21 cellular contexts compared by ENCODE assay signal in the genomic region with DNA sequence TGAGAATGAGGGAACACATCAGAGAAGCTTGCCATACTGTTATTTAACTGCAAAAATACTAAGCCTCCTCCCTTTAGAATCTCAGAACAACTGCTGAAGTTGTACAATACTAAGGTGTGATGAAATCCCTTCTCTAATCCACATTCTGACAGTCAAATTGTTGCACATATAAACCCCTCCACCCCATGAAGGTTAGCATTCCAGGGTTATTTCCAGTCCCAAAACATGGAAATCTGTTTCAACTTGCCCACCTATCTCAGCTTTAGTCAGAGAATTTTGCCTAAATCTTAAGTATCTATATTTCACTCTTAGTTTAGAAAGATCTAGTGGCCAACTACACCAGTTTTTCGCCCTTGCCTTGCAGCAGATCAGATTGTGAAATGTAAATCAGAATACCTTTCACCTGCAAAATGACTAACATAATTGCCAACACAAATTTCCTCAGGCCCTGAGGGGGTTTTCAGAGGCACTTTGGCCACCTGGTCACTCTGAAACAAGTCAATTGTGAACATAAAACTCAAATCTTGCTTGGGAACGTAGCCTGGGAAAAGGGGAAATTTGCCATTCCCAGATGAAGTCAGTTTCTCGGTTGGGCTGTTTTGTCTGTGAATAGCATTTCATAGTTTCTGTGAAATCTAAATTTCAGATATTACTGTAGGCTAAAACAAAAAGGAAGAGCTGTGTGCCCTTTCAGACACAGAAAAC.
A peak's percentile ranks its signal among the peaks of the same experiment; 100 is the strongest.
DNase-seq lines count a peak whose midpoint lies in the region; ATAC-seq, FAIRE-seq and TF ChIP-seq lines count a peak whose summit lies in the region.
"Had no signal": no experiment of that assay in that cellular context is flagged by ENCODE, and none has a peak within 500 bp of the region (broad histone marks: within the 10 kb centered on the region; RNA-seq: fewer than 3 reads in every experiment).

No MANE protein-coding gene starts in this region.

- DNase-seq in AG04450 (ENCODE audit: low read depth, low spot score) (no peak), breast epithelium (ENCODE audit: low spot score in 2 of 2) (no peak), keratinocyte (ENCODE audit: low read depth, low spot score) (peak; percentile 26), NCI-H1694 (lab: John Stamatoyannopoulos, UW) (no peak), HEK293T (ENCODE audit: extremely low spot score) (no peak)
- DNase-seq: activated CD4-positive, alpha-beta T cell treated with anti-CD3 and anti-CD28 coated beads for 36 hours; activated CD8-positive, alpha-beta memory T cell treated with anti-CD3 and anti-CD28 coated beads, Interleukin-2, amount 10 ng/mL, durations not matched to agents 7 days and 5 days; activated naive CD8-positive, alpha-beta T cell treated with anti-CD3 and anti-CD28 coated beads, Interleukin-2, amount 50 U/mL, for 24 hours; caudate nucleus; DMS53; GM23248; hippocampal formation; NCI-H1092; NCI-H526; stimulated activated CD4-positive, alpha-beta T cell treated with anti-CD3 and anti-CD28 coated beads, Interleukin-12 subunit alpha, Interleukin-12 subunit beta, amount 100 ng/mL, for 4 hours; T1000 had no signal

- no peaks in the 10 kb centered on the region for H3K9me3 ChIP-seq in AG04450 (ENCODE audit: control insufficient read depth, insufficient read depth, low read length)
- no peaks in the 10 kb centered on the region for H3K9me3 ChIP-seq in HUES64 (ENCODE audit: insufficient read depth, low read depth, low read length)
- H3K9me3 ChIP-seq in breast epithelium = no peaks in the 10 kb centered on the region
- H3K9me3 ChIP-seq in keratinocyte (ENCODE audit: control insufficient read depth, low read depth, low read length) = no peaks in the 10 kb centered on the region
- H3K9me3 ChIP-seq: thoracic aorta had no signal

- H3K79me2 ChIP-seq in keratinocyte (ENCODE audit: control insufficient read depth, insufficient read depth, low read length) = peaks cover 23% of the 10 kb centered on the region

- TF ChIP-seq POLR2A in breast epithelium (IDR thresholded peaks at IDR 0.05) = no peak

- H3K9ac ChIP-seq in HUES64 (ENCODE audit: low read depth, low read length) (no peak overlapping the region), keratinocyte (ENCODE audit: control insufficient read depth, extremely low read depth, insufficient read depth, low read length) (peak overlapping the region; percentile 1)
- H3K9ac ChIP-seq: GM23248 had no signal

- no peaks in the 10 kb centered on the region for H3K9me1 ChIP-seq in keratinocyte (ENCODE audit: control insufficient read depth, extremely low read depth, insufficient read depth, low read length)

- H3K27ac ChIP-seq in AG04450 (ENCODE audit: low read depth, low read length) (peak overlapping the region; percentile 34), HUES64 (ENCODE audit: low read depth, low read length) (peak overlapping the region; percentile 31; the same call in 1 of the 2 replicates), breast epithelium (peak overlapping the region; percentile 40 to 43), keratinocyte (ENCODE audit: control insufficient read depth, insufficient read depth, low read length) (peak overlapping the region; percentile 69)
- H3K27ac ChIP-seq: GM23248, thoracic aorta had no signal

- intact Hi-C loops in breast epithelium (cut with DNase I; ENCODE audit: low total_unique reads) = no loop called here

- H3K4me1 ChIP-seq in HUES64 (ENCODE audit: insufficient read depth, low read length) = peaks cover 61% of the 10 kb centered on the region
- no peaks in the 10 kb centered on the region for H3K4me1 ChIP-seq in breast epithelium
- peaks cover 40% of the 10 kb centered on the region for H3K4me1 ChIP-seq in keratinocyte (ENCODE audit: control insufficient read depth, extremely low read depth, insufficient read depth, low read length)

- H3K36me3 ChIP-seq in HUES64 (ENCODE audit: insufficient read depth, low read length) (no peaks in the 10 kb centered on the region), breast epithelium (no peaks in the 10 kb centered on the region), keratinocyte (ENCODE audit: control insufficient read depth in 2 of 2, extremely low read depth in 1 of 2, insufficient read depth in 2 of 2, low read length in 2 of 2) (no peaks in the 10 kb centered on the region)
- H3K36me3 ChIP-seq: thoracic aorta had no signal

- H3K27me3 ChIP-seq in AG04450 (ENCODE audit: control insufficient read depth, insufficient read depth, low read length) (no peaks in the 10 kb centered on the region), HUES64 (ENCODE audit: insufficient read depth, low read length) (no peaks in the 10 kb centered on the region), breast epithelium (no peaks in the 10 kb centered on the region), keratinocyte (ENCODE audit: control insufficient read depth, extremely low read depth, insufficient read depth, low read length) (no peaks in the 10 kb centered on the region)

- 82% methylated on average over 3 of the region's 3 CpGs for WGBS in HUES64

- CTCF ChIA-PET in AG04450 (lab: Charles Lee) = no interaction called here
- CTCF ChIA-PET in HEK293T (lab: Yijun Ruan, JAX) = no interaction called here

- no peak overlapping the region for H2AFZ ChIP-seq in keratinocyte (ENCODE audit: control insufficient read depth, low read length)
- H2AFZ ChIP-seq: GM23248 had no signal

- TF ChIP-seq CTCF in AG04450 (IDR thresholded peaks at IDR 0.05; ENCODE audit: low read depth, low read length) = no peak
- no peak for TF ChIP-seq CTCF in breast epithelium (IDR thresholded peaks at IDR 0.05)
- TF ChIP-seq CTCF in keratinocyte (optimal IDR thresholded peaks at IDR 0.05 in 1 of 3, IDR thresholded peaks at IDR 0.05 in 1 of 3, conservative IDR thresholded peaks at IDR 0.05 in 1 of 3; ENCODE audit: extremely low read depth in 1 of 3, insufficient read depth in 2 of 3, low read length in 3 of 3) = no peak

- H3K4me3 ChIP-seq in AG04450 (ENCODE audit: low read depth, low read length) (no peak overlapping the region), HUES64 (ENCODE audit: low read length) (no peak overlapping the region), breast epithelium (no peak overlapping the region), keratinocyte (ENCODE audit: control insufficient read depth in 2 of 3, extremely low read depth in 1 of 3, insufficient read depth in 2 of 3, low read depth in 1 of 3, low read length in 3 of 3) (peak overlapping the region in 1 of 3 experiments; percentile 1)
- H3K4me3 ChIP-seq: GM23248, K562, thoracic aorta had no signal

- dilution Hi-C loops in keratinocyte (cut with MboI; ENCODE audit: extremely low pct_ligation_motif_present, low sequenced_read_pairs) = no loop called here

- H4K20me1 ChIP-seq in keratinocyte (ENCODE audit: control insufficient read depth, extremely low read depth, insufficient read depth, low read length) = no peaks in the 10 kb centered on the region

- no peak for ATAC-seq in GM18858 (IDR thresholded peaks at IDR 0.05; ENCODE audit: unreplicated experiment)
- no peak for ATAC-seq in activated CD4-positive, CD25-positive, alpha-beta regulatory T cell treated with anti-CD3 and anti-CD28 coated beads, Interleukin-2, amount 50 U/mL, for 24 hours
- ATAC-seq: activated CD4-positive, alpha-beta T cell treated with anti-CD3 and anti-CD28 coated beads for 36 hours; activated CD8-positive, alpha-beta memory T cell treated with anti-CD3 and anti-CD28 coated beads, Interleukin-2, amount 10 ng/mL, durations not matched to agents 7 days and 5 days; activated naive CD8-positive, alpha-beta T cell treated with anti-CD3 and anti-CD28 coated beads, Interleukin-2, amount 50 U/mL, for 24 hours; K562 had no signal

- peak overlapping the region; percentile 72 for H3K4me2 ChIP-seq in keratinocyte (ENCODE audit: control insufficient read depth, extremely low read depth, insufficient read depth, low read depth, low read length)

- peak; percentile 66 for FAIRE-seq in keratinocyte (lab: Jason Lieb, UNC)
- FAIRE-seq: K562 had no signal

- POLR2A ChIA-PET in AG04450 (lab: Yijun Ruan, JAX) (no interaction called here), HEK293T (lab: Yijun Ruan, JAX) (no interaction called here)

TF ChIP-seq in HEK293T, 16 proteins besides CTCF, POLR2A, EP300 and RAD21:
- no peak for TF ChIP-seq FOXM1 (IDR thresholded peaks at IDR 0.05; ENCODE audit: borderline replicate concordance)
- TF ChIP-seq TARDBP (IDR thresholded peaks at IDR 0.05) = no peak
- no peak for TF ChIP-seq ARNT (IDR thresholded peaks at IDR 0.05)
- no peak for TF ChIP-seq BHLHE40 (IDR thresholded peaks at IDR 0.05; ENCODE audit: borderline replicate concordance)
- TF ChIP-seq ZNF384 (IDR thresholded peaks at IDR 0.05) = no peak
- TF ChIP-seq SUZ12 (IDR thresholded peaks at IDR 0.05) = no peak
- no peak for TF ChIP-seq FOXA1 (IDR thresholded peaks at IDR 0.05)
- TF ChIP-seq CTBP1 (IDR thresholded peaks at IDR 0.05; ENCODE audit: borderline replicate concordance) = no peak
- no peak for TF ChIP-seq HDGF (IDR thresholded peaks at IDR 0.05; ENCODE audit: borderline replicate concordance)
- no peak for TF ChIP-seq SP1 (IDR thresholded peaks at IDR 0.05)
- TF ChIP-seq L3MBTL2 (conservative IDR thresholded peaks at IDR 0.05) = no peak
- no peak for TF ChIP-seq NFRKB (IDR thresholded peaks at IDR 0.05)
- TF ChIP-seq, protein P1, sequence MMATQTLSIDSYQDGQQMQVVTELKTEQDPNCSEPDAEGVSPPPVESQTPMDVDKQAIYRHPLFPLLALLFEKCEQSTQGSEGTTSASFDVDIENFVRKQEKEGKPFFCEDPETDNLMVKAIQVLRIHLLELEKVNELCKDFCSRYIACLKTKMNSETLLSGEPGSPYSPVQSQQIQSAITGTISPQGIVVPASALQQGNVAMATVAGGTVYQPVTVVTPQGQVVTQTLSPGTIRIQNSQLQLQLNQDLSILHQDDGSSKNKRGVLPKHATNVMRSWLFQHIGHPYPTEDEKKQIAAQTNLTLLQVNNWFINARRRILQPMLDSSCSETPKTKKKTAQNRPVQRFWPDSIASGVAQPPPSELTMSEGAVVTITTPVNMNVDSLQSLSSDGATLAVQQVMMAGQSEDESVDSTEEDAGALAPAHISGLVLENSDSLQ (IDR thresholded peaks at IDR 0.05) = no peak
- TF ChIP-seq ELF4 (IDR thresholded peaks at IDR 0.05) = no peak
